In the genomic region with DNA sequence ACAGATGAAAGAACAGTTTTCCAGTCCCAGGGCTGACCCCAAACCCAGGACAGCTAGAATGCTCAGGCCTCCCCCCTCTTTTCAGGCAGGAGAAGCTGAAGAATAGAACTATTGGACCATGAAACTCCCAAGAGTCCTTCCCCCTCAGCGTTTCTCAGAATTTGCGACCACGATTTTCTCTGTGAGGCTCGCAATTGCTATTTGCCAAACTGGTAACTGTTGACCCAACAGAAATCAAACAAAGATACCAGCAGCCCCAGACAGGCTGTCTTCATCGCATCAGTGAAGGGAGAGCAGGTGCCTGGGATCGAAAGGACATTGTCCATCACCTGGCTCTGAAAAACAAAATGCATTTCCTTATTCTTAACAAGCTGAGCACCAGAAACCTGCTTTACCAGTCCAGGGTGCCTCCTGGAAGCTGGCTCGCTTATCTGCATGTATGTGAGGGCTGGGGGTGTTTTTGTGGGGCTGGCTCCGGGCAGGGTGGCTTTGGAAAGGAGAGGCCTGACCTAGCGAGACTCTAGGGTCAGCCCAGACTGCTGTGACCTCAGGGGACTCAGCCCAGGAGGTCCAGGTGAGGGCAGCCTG, we compare ENCODE assay signal across 2 cellular contexts.
TF ChIP-seq lines count a peak whose summit lies in the region.

No MANE protein-coding gene starts in this region.

TF ChIP-seq in SK-N-SH, 30 proteins besides CTCF, POLR2A, EP300 and RAD21 (continued from another document):
- TF ChIP-seq, protein P1, sequence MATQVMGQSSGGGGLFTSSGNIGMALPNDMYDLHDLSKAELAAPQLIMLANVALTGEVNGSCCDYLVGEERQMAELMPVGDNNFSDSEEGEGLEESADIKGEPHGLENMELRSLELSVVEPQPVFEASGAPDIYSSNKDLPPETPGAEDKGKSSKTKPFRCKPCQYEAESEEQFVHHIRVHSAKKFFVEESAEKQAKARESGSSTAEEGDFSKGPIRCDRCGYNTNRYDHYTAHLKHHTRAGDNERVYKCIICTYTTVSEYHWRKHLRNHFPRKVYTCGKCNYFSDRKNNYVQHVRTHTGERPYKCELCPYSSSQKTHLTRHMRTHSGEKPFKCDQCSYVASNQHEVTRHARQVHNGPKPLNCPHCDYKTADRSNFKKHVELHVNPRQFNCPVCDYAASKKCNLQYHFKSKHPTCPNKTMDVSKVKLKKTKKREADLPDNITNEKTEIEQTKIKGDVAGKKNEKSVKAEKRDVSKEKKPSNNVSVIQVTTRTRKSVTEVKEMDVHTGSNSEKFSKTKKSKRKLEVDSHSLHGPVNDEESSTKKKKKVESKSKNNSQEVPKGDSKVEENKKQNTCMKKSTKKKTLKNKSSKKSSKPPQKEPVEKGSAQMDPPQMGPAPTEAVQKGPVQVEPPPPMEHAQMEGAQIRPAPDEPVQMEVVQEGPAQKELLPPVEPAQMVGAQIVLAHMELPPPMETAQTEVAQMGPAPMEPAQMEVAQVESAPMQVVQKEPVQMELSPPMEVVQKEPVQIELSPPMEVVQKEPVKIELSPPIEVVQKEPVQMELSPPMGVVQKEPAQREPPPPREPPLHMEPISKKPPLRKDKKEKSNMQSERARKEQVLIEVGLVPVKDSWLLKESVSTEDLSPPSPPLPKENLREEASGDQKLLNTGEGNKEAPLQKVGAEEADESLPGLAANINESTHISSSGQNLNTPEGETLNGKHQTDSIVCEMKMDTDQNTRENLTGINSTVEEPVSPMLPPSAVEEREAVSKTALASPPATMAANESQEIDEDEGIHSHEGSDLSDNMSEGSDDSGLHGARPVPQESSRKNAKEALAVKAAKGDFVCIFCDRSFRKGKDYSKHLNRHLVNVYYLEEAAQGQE (IDR thresholded peaks at IDR 0.05; ENCODE audit: low read depth, low read length): no peak
- TF ChIP-seq RFX5 (IDR thresholded peaks at IDR 0.05; ENCODE audit: low read length): no peak
- TF ChIP-seq GATA2 (CRISPR knock-in tag; IDR thresholded peaks at IDR 0.05): no peak
- no peak for TF ChIP-seq JUND (IDR thresholded peaks at IDR 0.05)
- TF ChIP-seq NRF1 (IDR thresholded peaks at IDR 0.05; ENCODE audit: low read depth, low read length): no peak
- no peak for TF ChIP-seq RCOR1 (IDR thresholded peaks at IDR 0.05; ENCODE audit: low read length)
- no peak for TF ChIP-seq FOXJ3 (CRISPR knock-in tag; IDR thresholded peaks at IDR 0.05)
- TF ChIP-seq YY1 (IDR thresholded peaks at IDR 0.05; ENCODE audit: low read depth): no peak
- TF ChIP-seq MEF2A (IDR thresholded peaks at IDR 0.05; ENCODE audit: borderline replicate concordance, low read depth): no peak
- TF ChIP-seq, protein P2, sequence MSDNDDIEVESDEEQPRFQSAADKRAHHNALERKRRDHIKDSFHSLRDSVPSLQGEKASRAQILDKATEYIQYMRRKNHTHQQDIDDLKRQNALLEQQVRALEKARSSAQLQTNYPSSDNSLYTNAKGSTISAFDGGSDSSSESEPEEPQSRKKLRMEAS (IDR thresholded peaks at IDR 0.05; ENCODE audit: low read depth): no peak
- TF ChIP-seq, protein P3, sequence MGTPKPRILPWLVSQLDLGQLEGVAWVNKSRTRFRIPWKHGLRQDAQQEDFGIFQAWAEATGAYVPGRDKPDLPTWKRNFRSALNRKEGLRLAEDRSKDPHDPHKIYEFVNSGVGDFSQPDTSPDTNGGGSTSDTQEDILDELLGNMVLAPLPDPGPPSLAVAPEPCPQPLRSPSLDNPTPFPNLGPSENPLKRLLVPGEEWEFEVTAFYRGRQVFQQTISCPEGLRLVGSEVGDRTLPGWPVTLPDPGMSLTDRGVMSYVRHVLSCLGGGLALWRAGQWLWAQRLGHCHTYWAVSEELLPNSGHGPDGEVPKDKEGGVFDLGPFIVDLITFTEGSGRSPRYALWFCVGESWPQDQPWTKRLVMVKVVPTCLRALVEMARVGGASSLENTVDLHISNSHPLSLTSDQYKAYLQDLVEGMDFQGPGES (IDR thresholded peaks at IDR 0.05; ENCODE audit: low read depth, low read length): no peak
- TF ChIP-seq, protein P4, sequence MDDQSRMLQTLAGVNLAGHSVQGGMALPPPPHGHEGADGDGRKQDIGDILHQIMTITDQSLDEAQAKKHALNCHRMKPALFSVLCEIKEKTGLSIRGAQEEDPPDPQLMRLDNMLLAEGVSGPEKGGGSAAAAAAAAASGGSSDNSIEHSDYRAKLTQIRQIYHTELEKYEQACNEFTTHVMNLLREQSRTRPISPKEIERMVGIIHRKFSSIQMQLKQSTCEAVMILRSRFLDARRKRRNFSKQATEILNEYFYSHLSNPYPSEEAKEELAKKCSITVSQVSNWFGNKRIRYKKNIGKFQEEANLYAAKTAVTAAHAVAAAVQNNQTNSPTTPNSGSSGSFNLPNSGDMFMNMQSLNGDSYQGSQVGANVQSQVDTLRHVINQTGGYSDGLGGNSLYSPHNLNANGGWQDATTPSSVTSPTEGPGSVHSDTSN (IDR thresholded peaks at IDR 0.05): no peak
- TF ChIP-seq SMC3 (IDR thresholded peaks at IDR 0.05; ENCODE audit: low read depth, low read length): no peak
TF ChIP-seq in SK-N-SH: peak in this region for 0.

TF ChIP-seq in SK-N-SH treated with all-trans-retinoic acid at 6 μM for 48 hours, 23 proteins besides CTCF, POLR2A, EP300 and RAD21 (continued from another document):
- no peak for TF ChIP-seq ZNF8 (CRISPR knock-in tag; IDR thresholded peaks at IDR 0.05)
TF ChIP-seq in SK-N-SH treated with all-trans-retinoic acid at 6 μM for 48 hours: peak in this region for 0.
